8 cellular contexts compared by ENCODE assay signal in genomic region chr6:17584241-17584803, GRCh38. TPM values are rescaled to one million over a fixed set of nuclear protein-coding genes. Genes with fewer than 3 reads are reported as not detected.
DNase-seq lines count a peak whose midpoint lies in the region; ATAC-seq and TF ChIP-seq lines count a peak whose summit lies in the region.

No MANE protein-coding gene starts in this region.

- H3K27me3 Mint-ChIP-seq in T-helper 2 cell treated with Interferon-gamma antibody and Interleukin-4, amounts not matched to agents 5 μg/mL and 100 μg/mL, for 36 hours (ENCODE audit: low read depth): peaks cover 9% of the 10 kb centered on the region

- H3K9ac ChIP-seq in muscle layer of colon (ENCODE audit: low read length): no peak overlapping the region

- 2 to 3% methylated on average over 7 of the region's 7 CpGs for WGBS in aorta, 2 donors

- no peaks in the 10 kb centered on the region for H3K27me3 ChIP-seq in muscle layer of colon (ENCODE audit: control insufficient read depth in 1 of 2, insufficient read depth in 2 of 2, low read length in 2 of 2)
- H3K27me3 ChIP-seq in aorta (ENCODE audit: control insufficient read depth in 1 of 2, insufficient read depth in 2 of 2, low read length in 1 of 2): no peaks in the 10 kb centered on the region

- no peaks in the 10 kb centered on the region for H3K36me3 ChIP-seq in muscle layer of colon (ENCODE audit: insufficient read depth, low read length)
- no peaks in the 10 kb centered on the region for H3K36me3 ChIP-seq in aorta (ENCODE audit: control insufficient read depth in 1 of 2, insufficient read depth in 2 of 2, low read length in 1 of 2)

- H3K27ac ChIP-seq in muscle layer of colon (ENCODE audit: low read depth, low read length) (peak overlapping the region; percentile 61), aorta (ENCODE audit: low read depth in 1 of 2, low read length in 2 of 2) (peak overlapping the region in 1 of 2 donors; percentile 57)

- peak; percentile 89 for TF ChIP-seq CTCF in epithelial cell of proximal tubule (conservative IDR thresholded peaks at IDR 0.05; ENCODE audit: low read depth, low read length)

- H3K4me3 Mint-ChIP-seq in T-helper 2 cell treated with Interferon-gamma antibody and Interleukin-4, amounts not matched to agents 5 μg/mL and 100 μg/mL, for 36 hours: no peak overlapping the region

- DNase-seq in EH (ENCODE audit: low read depth) (peak; percentile 88), NCI-H1092 treated with DMSO at 0.1 percent for 48 hours (lab: John Stamatoyannopoulos, UW) (peak; percentile 79), SK-N-DZ (ENCODE audit: low spot score) (peak; percentile 82), epithelial cell of proximal tubule (ENCODE audit: low read depth) (peak; percentile 60), aorta (no peak)
- DNase-seq in T-helper 2 cell treated with Interferon-gamma antibody and Interleukin-4, amounts not matched to agents 5 μg/mL and 100 μg/mL, for 36 hours (ENCODE audit: low spot score): no peak

- H3K9me3 ChIP-seq in muscle layer of colon (ENCODE audit: low read length) (no peaks in the 10 kb centered on the region), aorta (ENCODE audit: control insufficient read depth, low read length) (no peaks in the 10 kb centered on the region)

- no peaks in the 10 kb centered on the region for H3K36me3 Mint-ChIP-seq in T-helper 2 cell treated with Interferon-gamma antibody and Interleukin-4, amounts not matched to agents 5 μg/mL and 100 μg/mL, for 36 hours (ENCODE audit: low read depth)

- no peak overlapping the region for H3K27ac Mint-ChIP-seq in T-helper 2 cell treated with Interferon-gamma antibody and Interleukin-4, amounts not matched to agents 5 μg/mL and 100 μg/mL, for 36 hours

- H3K4me3 ChIP-seq in epithelial cell of proximal tubule (ENCODE audit: low read depth, low read length): peak overlapping the region; percentile 18
- no peak overlapping the region for H3K4me3 ChIP-seq in muscle layer of colon (ENCODE audit: low read depth in 1 of 2, low read length in 2 of 2)
- no peak overlapping the region for H3K4me3 ChIP-seq in aorta (ENCODE audit: low read length in 2 of 2)

- H3K9me3 Mint-ChIP-seq in T-helper 2 cell treated with Interferon-gamma antibody and Interleukin-4, amounts not matched to agents 5 μg/mL and 100 μg/mL, for 36 hours: no peaks in the 10 kb centered on the region

- ATAC-seq in GM21825 (IDR thresholded peaks at IDR 0.05; ENCODE audit: unreplicated experiment): peak; percentile 59
- ATAC-seq in aorta (ENCODE audit: low FRiP score): peak; percentile 93

- intact Hi-C loops in aorta (cut with DNase I): loop anchor here (2.0 to 5.0 kb wide), 3 partner anchors 220 to 428 kb away; partner anchors contain the start of gene RBM24 (in 2 of the 2)

- peaks cover 11% of the 10 kb centered on the region for H3K4me1 ChIP-seq in muscle layer of colon (ENCODE audit: insufficient read depth, low read length)
- H3K4me1 ChIP-seq in aorta (ENCODE audit: control insufficient read depth in 1 of 2, insufficient read depth in 2 of 2, low read length in 2 of 2): no peaks in the 10 kb centered on the region

- H3K4me1 Mint-ChIP-seq in T-helper 2 cell treated with Interferon-gamma antibody and Interleukin-4, amounts not matched to agents 5 μg/mL and 100 μg/mL, for 36 hours (ENCODE audit: low read depth): peaks cover 7% of the 10 kb centered on the region

RNA-seq across cellular contexts. Expression of gene FAM8A1, which starts 15.8 kb away (rescaled TPM):
- polyA plus RNA-seq in SK-N-DZ (2014; cell fraction: cytosol; rRNA removed): 19.8 and 22.0 TPM in 2 replicates
- polyA plus RNA-seq in SK-N-DZ (2014; cell fraction: nucleus; rRNA removed): 19.3 and 22.9 TPM in 2 replicates
- total RNA-seq in epithelial cell of proximal tubule (6.4 and 6.8 TPM in 2 replicates), aorta (10 to 100 TPM; 28.1 to 29.1 TPM)
- polyA plus RNA-seq in aorta: 10 to 100 TPM; 12.3 to 26.2 TPM

Comparison
In these comparisons a context has a peak if more than half of its experiments do, and no peak if none do; other contexts are left out.
1. DNase-seq: peak in EH (single experiment), NCI-H1092 treated with DMSO at 0.1 percent for 48 hours (single experiment), SK-N-DZ (single experiment) and epithelial cell of proximal tubule (single experiment); none in aorta (0 of 2) and T-helper 2 cell treated with Interferon-gamma antibody and Interleukin-4, amounts not matched to agents 5 μg/mL and 100 μg/mL, for 36 hours (single experiment).